9 cellular contexts compared by ENCODE assay signal in the genomic region with DNA sequence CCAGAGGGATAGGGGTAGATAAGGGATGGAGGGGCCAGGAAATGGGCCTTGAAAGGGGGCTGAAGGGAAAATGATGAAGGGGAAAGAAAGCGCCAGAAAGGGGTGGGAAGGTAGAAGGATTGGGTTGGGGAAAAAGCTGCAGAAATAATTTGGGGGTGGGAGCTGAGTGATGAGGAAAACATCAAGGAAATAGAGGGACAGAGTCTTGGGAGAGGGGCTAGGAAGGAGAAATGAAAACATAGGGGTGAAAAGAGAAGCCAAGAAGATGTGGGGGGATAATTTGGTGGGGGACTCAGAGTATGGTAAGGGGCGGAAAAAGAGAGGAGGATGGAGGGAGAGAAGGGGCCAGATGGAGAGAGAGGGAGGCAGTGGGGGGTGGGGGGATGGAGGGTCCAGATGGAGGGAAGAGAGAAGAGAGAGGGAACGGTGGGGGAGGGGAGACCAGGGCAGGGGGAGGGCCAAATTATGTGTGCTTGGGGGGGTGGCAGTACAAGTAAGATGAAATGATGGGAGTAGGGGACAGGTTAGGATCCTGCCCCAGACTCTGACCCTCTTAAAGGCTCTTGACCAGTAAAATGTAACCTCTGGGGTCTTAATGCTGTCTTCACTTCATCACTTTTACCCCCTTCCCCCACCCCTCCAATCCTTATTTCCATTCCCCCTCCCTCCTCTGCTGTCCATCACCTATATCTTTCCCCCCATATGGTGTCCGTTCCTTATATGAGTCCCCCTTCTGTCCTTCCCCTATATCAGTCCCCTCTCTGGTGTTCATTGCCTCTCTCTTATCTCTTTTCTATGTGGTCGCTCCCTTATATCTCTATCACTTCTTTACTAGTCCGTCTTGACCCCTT. TPM values are rescaled to one million over a fixed set of nuclear protein-coding genes. Genes with fewer than 3 reads are reported as not detected.
DNase-seq lines count a peak whose midpoint lies in the region; TF ChIP-seq lines count a peak whose summit lies in the region.
"Had no signal": no experiment of that assay in that cellular context is flagged by ENCODE, and none has a peak within 500 bp of the region (broad histone marks: within the 10 kb centered on the region; RNA-seq: fewer than 3 reads in every experiment).

No MANE protein-coding gene starts in this region.

- H3K36me3 ChIP-seq in CD4-positive, alpha-beta memory T cell (ENCODE audit: insufficient read depth, low read length) = peaks cover 4% of the 10 kb centered on the region
- H3K36me3 ChIP-seq in breast epithelium (no peaks in the 10 kb centered on the region), MG63 (peaks cover 5% of the 10 kb centered on the region)
- peaks cover 5% of the 10 kb centered on the region for H3K36me3 ChIP-seq in effector memory CD4-positive, alpha-beta T cell (ENCODE audit: control insufficient read depth, insufficient read depth, low read length)

- TF ChIP-seq CTCF in breast epithelium (IDR thresholded peaks at IDR 0.05) (no peak), neural crest cell (conservative IDR thresholded peaks at IDR 0.05) (no peak), GM20000 (IDR thresholded peaks at IDR 0.05; ENCODE audit: extremely low read depth, missing control alignments) (no peak)

- H3K27ac Mint-ChIP-seq in CD4-positive, alpha-beta memory T cell = peak overlapping the region; percentile 69 to 91 (median 83)
- no peak overlapping the region for H3K27ac Mint-ChIP-seq in neural crest cell (ENCODE audit: unreplicated experiment)

- peaks cover 9 to 24% of the 10 kb centered on the region in 2 donors for H3K36me3 Mint-ChIP-seq in CD4-positive, alpha-beta memory T cell
- H3K36me3 Mint-ChIP-seq in neural crest cell (ENCODE audit: low read depth) = peaks cover 16% of the 10 kb centered on the region

- POLR2A ChIA-PET in CD4-positive, alpha-beta memory T cell (lab: Charles Lee; ENCODE audit: partially characterized antibody) = no interaction called here

- no peak for DNase-seq in CD4-positive, alpha-beta memory T cell
- DNase-seq in Kasumi-1 (lab: John Stamatoyannopoulos, UW) = peak; percentile 8 to 9
- no peak for DNase-seq in breast epithelium (ENCODE audit: low spot score in 2 of 2)
- DNase-seq in neural crest cell (ENCODE audit: low read depth, low spot score) = no peak
- no peak for DNase-seq in superior temporal gyrus (ENCODE audit: extremely low spot score)
- DNase-seq in effector memory CD4-positive, alpha-beta T cell = no peak
- DNase-seq in GM20000 (ENCODE audit: low spot score) = no peak
- DNase-seq in MG63 = no peak

- intact Hi-C loops in CD4-positive, alpha-beta memory T cell (cut with micrococcal nuclease) = no loop called here
- intact Hi-C loops in breast epithelium (cut with DNase I; ENCODE audit: low total_unique reads) = no loop called here

- H3K4me3 Mint-ChIP-seq in CD4-positive, alpha-beta memory T cell = peak overlapping the region in 6 of 8 donors; percentile 1 to 77 (median 56)
- H3K4me3 Mint-ChIP-seq in neural crest cell = peak overlapping the region; percentile 95

- H3K9me3 Mint-ChIP-seq in CD4-positive, alpha-beta memory T cell = no peaks in the 10 kb centered on the region
- no peaks in the 10 kb centered on the region for H3K9me3 Mint-ChIP-seq in neural crest cell

- peaks cover 52 to 88% (median 59%) of the 10 kb centered on the region in 4 donors for H3K4me1 Mint-ChIP-seq in CD4-positive, alpha-beta memory T cell
- peaks cover 85% of the 10 kb centered on the region for H3K4me1 Mint-ChIP-seq in neural crest cell

- peaks cover 61% of the 10 kb centered on the region for H3K4me1 ChIP-seq in CD4-positive, alpha-beta memory T cell (ENCODE audit: insufficient read depth, low read length)
- peaks cover 0 to 5% of the 10 kb centered on the region in 2 donors for H3K4me1 ChIP-seq in breast epithelium
- peaks cover 36% of the 10 kb centered on the region for H3K4me1 ChIP-seq in effector memory CD4-positive, alpha-beta T cell (ENCODE audit: control insufficient read depth, insufficient read depth, low read length, poor library complexity, severe bottlenecking)

- no peak overlapping the region for H3K4me3 ChIP-seq in CD4-positive, alpha-beta memory T cell (ENCODE audit: low read length in 2 of 2)
- H3K4me3 ChIP-seq in breast epithelium (peak overlapping the region; percentile 31 to 67 (median 48)), MG63 (no peak overlapping the region)
- no peak overlapping the region for H3K4me3 ChIP-seq in effector memory CD4-positive, alpha-beta T cell (ENCODE audit: insufficient read depth, low read depth, low read length, poor library complexity, severe bottlenecking)

- CTCF ChIA-PET in CD4-positive, alpha-beta memory T cell (lab: Charles Lee; ENCODE audit: partially characterized antibody) = no interaction called here

- TF ChIP-seq POLR2A in breast epithelium (IDR thresholded peaks at IDR 0.05) = no peak

- H3K27me3 Mint-ChIP-seq in CD4-positive, alpha-beta memory T cell = no peaks in the 10 kb centered on the region
- H3K27me3 Mint-ChIP-seq in neural crest cell (ENCODE audit: low read depth) = peaks cover 5% of the 10 kb centered on the region

- no peaks in the 10 kb centered on the region for H3K27me3 ChIP-seq in CD4-positive, alpha-beta memory T cell (ENCODE audit: insufficient read depth, low read length)
- no peaks in the 10 kb centered on the region for H3K27me3 ChIP-seq in breast epithelium
- no peaks in the 10 kb centered on the region for H3K27me3 ChIP-seq in effector memory CD4-positive, alpha-beta T cell (replicated peaks; ENCODE audit: control insufficient read depth, insufficient read depth, low read length, poor library complexity, severe bottlenecking)
- no peaks in the 10 kb centered on the region for H3K27me3 ChIP-seq in MG63

- no peaks in the 10 kb centered on the region for H3K9me3 ChIP-seq in CD4-positive, alpha-beta memory T cell (ENCODE audit: control insufficient read depth in 1 of 2, low read length in 2 of 2)
- H3K9me3 ChIP-seq in breast epithelium = no peaks in the 10 kb centered on the region
- H3K9me3 ChIP-seq in effector memory CD4-positive, alpha-beta T cell (ENCODE audit: control insufficient read depth, low read length) = no peaks in the 10 kb centered on the region
- no peaks in the 10 kb centered on the region for H3K9me3 ChIP-seq in MG63

- H3K27ac ChIP-seq in CD4-positive, alpha-beta memory T cell (ENCODE audit: low read depth, low read length) = no peak overlapping the region
- peak overlapping the region; percentile 79 to 99 for H3K27ac ChIP-seq in breast epithelium
- H3K27ac ChIP-seq in effector memory CD4-positive, alpha-beta T cell (ENCODE audit: insufficient read depth, low read length, poor library complexity, severe bottlenecking) = no peak overlapping the region
- H3K27ac ChIP-seq: HL-60 had no signal

RNA-seq across cellular contexts. Expression of gene SYNGAP1, which starts 0.9 kb away (rescaled TPM):
- total RNA-seq in CD4-positive, alpha-beta memory T cell = 10 to 100 TPM; 47.8 to 48.0 TPM
- polyA plus RNA-seq in CD4-positive, alpha-beta memory T cell = 1 to 10 TPM in 1 of 2 donors, not detected in 1; 1.9 TPM
- total RNA-seq in breast epithelium = 10 to 100 TPM in 2 of 3 donors, 1 to 10 TPM in 1; 6.1 to 12.5 (median 10.7) TPM
- 72.4 and 73.5 TPM in 2 replicates for total RNA-seq in neural crest cell
- total RNA-seq in MG63 (2014; rRNA removed; shearing (Covaris generic); ENCODE audit: low replicate concordance) = 0.92 and 0.96 TPM in 2 replicates

RNA-seq across cellular contexts. Expression of gene CUTA, which starts 2.8 kb away (rescaled TPM):
- total RNA-seq in CD4-positive, alpha-beta memory T cell = 100 to 1,000 TPM; 210 to 217 TPM
- 100 to 1,000 TPM; 371 to 407 TPM for polyA plus RNA-seq in CD4-positive, alpha-beta memory T cell
- 100 to 1,000 TPM in 2 of 3 donors, 10 to 100 TPM in 1; 81.3 to 123 (median 111) TPM for total RNA-seq in breast epithelium
- total RNA-seq in neural crest cell = 319 and 326 TPM in 2 replicates
- total RNA-seq in MG63 (2014; rRNA removed; shearing (Covaris generic); ENCODE audit: low replicate concordance) = 158 and 230 TPM in 2 replicates

RNA-seq across cellular contexts. Expression of gene PHF1, which starts 9.9 kb away (rescaled TPM):
- total RNA-seq in CD4-positive, alpha-beta memory T cell = 100 to 1,000 TPM; 220 TPM
- 10 to 100 TPM; 61.2 to 81.8 TPM for polyA plus RNA-seq in CD4-positive, alpha-beta memory T cell
- 10 to 100 TPM; 72.8 to 82.8 (median 77.3) TPM for total RNA-seq in breast epithelium
- total RNA-seq in neural crest cell = 63.5 and 70.5 TPM in 2 replicates
- 11.6 and 12.6 TPM in 2 replicates for total RNA-seq in MG63 (2014; rRNA removed; shearing (Covaris generic); ENCODE audit: low replicate concordance)

RNA-seq across cellular contexts. Expression of gene KIFC1, which starts 29.1 kb away (rescaled TPM):
- under 1 TPM; 0.61 to 0.69 TPM for total RNA-seq in CD4-positive, alpha-beta memory T cell
- under 1 TPM in 1 of 2 donors, not detected in 1; 0.54 TPM for polyA plus RNA-seq in CD4-positive, alpha-beta memory T cell
- 1 to 10 TPM; 2.0 to 3.8 (median 3.2) TPM for total RNA-seq in breast epithelium
- 123 and 124 TPM in 2 replicates for total RNA-seq in neural crest cell
- 36.6 and 45.5 TPM in 2 replicates for total RNA-seq in MG63 (2014; rRNA removed; shearing (Covaris generic); ENCODE audit: low replicate concordance)

RNA-seq across cellular contexts. Expression of gene ZBTB9, which starts 33.7 kb away (rescaled TPM):
- 10 to 100 TPM; 12.1 to 12.8 TPM for total RNA-seq in CD4-positive, alpha-beta memory T cell
- 10 to 100 TPM in 1 of 2 donors, 1 to 10 TPM in 1; 5.7 to 11.5 TPM for polyA plus RNA-seq in CD4-positive, alpha-beta memory T cell
- total RNA-seq in breast epithelium (1 to 10 TPM; 1.9 to 5.1 (median 3.6) TPM), neural crest cell (18.4 and 21.1 TPM in 2 replicates)
- total RNA-seq in MG63 (2014; rRNA removed; shearing (Covaris generic); ENCODE audit: low replicate concordance) = 5.6 and 6.9 TPM in 2 replicates

Comparison
In these comparisons a context has a peak if more than half of its experiments do, and no peak if none do; other contexts are left out.
1. DNase-seq: peak in Kasumi-1 (2 of 2); none in CD4-positive, alpha-beta memory T cell (0 of 5), breast epithelium (0 of 2), neural crest cell (single experiment), superior temporal gyrus (single experiment), effector memory CD4-positive, alpha-beta T cell (0 of 3), GM20000 (single experiment) and MG63 (single experiment).
2. H3K27ac ChIP-seq: peak in breast epithelium (2 of 2); none in CD4-positive, alpha-beta memory T cell (single experiment) and effector memory CD4-positive, alpha-beta T cell (single experiment).
3. H3K4me3 ChIP-seq: peak in breast epithelium (3 of 3); none in CD4-positive, alpha-beta memory T cell (0 of 2), effector memory CD4-positive, alpha-beta T cell (single experiment) and MG63 (single experiment).